8 cellular contexts compared by ENCODE assay signal in genomic region chr16:85614338-85615013, GRCh38. TPM values are rescaled to one million over a fixed set of nuclear protein-coding genes. Genes with fewer than 3 reads are reported as not detected.
DNase-seq lines count a peak whose midpoint lies in the region; ATAC-seq and TF ChIP-seq lines count a peak whose summit lies in the region.

No MANE protein-coding gene starts in this region.

- no peak for TF ChIP-seq CTCF in activated CD8-positive, alpha-beta T cell treated with anti-CD3 and anti-CD28 coated beads for 36 hours (IDR thresholded peaks at IDR 0.05)

- intact Hi-C loops in activated CD8-positive, alpha-beta T cell treated with anti-CD3 and anti-CD28 coated beads for 36 hours (cut with micrococcal nuclease): loop anchor here (5.0 kb wide), 1 partner anchor 192 kb away; no protein-coding TSS in a partner anchor

- WGBS in thymus: 27% methylated on average over 41 of the region's 41 CpGs

- no peaks in the 10 kb centered on the region for H3K27me3 Mint-ChIP-seq in activated CD8-positive, alpha-beta T cell treated with anti-CD3 and anti-CD28 coated beads for 36 hours

- H3K9me3 Mint-ChIP-seq in activated CD8-positive, alpha-beta T cell treated with anti-CD3 and anti-CD28 coated beads for 36 hours: no peaks in the 10 kb centered on the region

- H3K4me1 ChIP-seq in iPS-20b (ENCODE audit: insufficient read depth, low read length): peaks cover 21% of the 10 kb centered on the region
- H3K4me1 ChIP-seq in thymus (ENCODE audit: control insufficient read depth, insufficient read depth, low read length): peaks cover 48% of the 10 kb centered on the region

- POLR2A ChIA-PET in activated CD8-positive, alpha-beta T cell treated with anti-CD3 and anti-CD28 coated beads for 36 hours (lab: Charles Lee): interaction anchor here (0.6 to 5.8 kb wide), 5 partner anchors 54 to 170 kb away, joined by 3 to 52 read pairs (median 3); no protein-coding TSS in a partner anchor

- CTCF ChIA-PET in activated CD8-positive, alpha-beta T cell treated with anti-CD3 and anti-CD28 coated beads for 36 hours (lab: Charles Lee): interaction anchor here (1.7 to 5.3 kb wide), 11 partner anchors 12 to 310 kb away, joined by 7 to 95 read pairs (median 26); no protein-coding TSS in a partner anchor

- H3K4me1 Mint-ChIP-seq in activated CD8-positive, alpha-beta T cell treated with anti-CD3 and anti-CD28 coated beads for 36 hours (ENCODE audit: low read depth): peaks cover 53% of the 10 kb centered on the region

- H3K9me3 ChIP-seq in iPS-20b (ENCODE audit: insufficient read depth, low read depth, low read length) (no peaks in the 10 kb centered on the region), thymus (ENCODE audit: control insufficient read depth) (peaks cover 1% of the 10 kb centered on the region)

- no peaks in the 10 kb centered on the region for H3K36me3 Mint-ChIP-seq in activated CD8-positive, alpha-beta T cell treated with anti-CD3 and anti-CD28 coated beads for 36 hours (ENCODE audit: low read depth)

- H3K4me3 ChIP-seq in iPS-20b (ENCODE audit: low read length) (peak overlapping the region; percentile 77), thymus (ENCODE audit: low read length) (peak overlapping the region; percentile 87)

- peaks cover 18% of the 10 kb centered on the region; the same call in 1 of the 2 replicates for H3K27me3 ChIP-seq in iPS-20b (ENCODE audit: insufficient read depth, low read length)
- H3K27me3 ChIP-seq in thymus (ENCODE audit: control insufficient read depth, insufficient read depth): no peaks in the 10 kb centered on the region

- peak; percentile 15 for DNase-seq in activated CD4-positive, alpha-beta T cell treated with anti-CD3 and anti-CD28 coated beads for 48 hours
- no peak for DNase-seq in activated CD4-positive, alpha-beta T cell treated with anti-CD3 and anti-CD28 coated beads, Interleukin-2, amount 50 U/mL, for 4 hours
- DNase-seq in activated CD8-positive, alpha-beta T cell treated with anti-CD3 and anti-CD28 coated beads for 36 hours: no peak
- DNase-seq in NCI-H146 (lab: John Stamatoyannopoulos, UW): no peak
- DNase-seq in SHP77 treated with DMSO at 0.1 percent for 48 hours (lab: John Stamatoyannopoulos, UW): no peak
- no peak for DNase-seq in MV-4-11 (lab: John Stamatoyannopoulos, UW)

- peaks cover 19% of the 10 kb centered on the region for H3K36me3 ChIP-seq in iPS-20b (ENCODE audit: insufficient read depth, low read depth, low read length)
- peaks cover 21% of the 10 kb centered on the region for H3K36me3 ChIP-seq in thymus (ENCODE audit: control insufficient read depth, insufficient read depth)

- no peak for ATAC-seq in activated CD8-positive, alpha-beta T cell treated with anti-CD3 and anti-CD28 coated beads for 36 hours

- H3K27ac ChIP-seq in iPS-20b (ENCODE audit: low read length) (no peak overlapping the region), thymus (ENCODE audit: low read depth) (peak overlapping the region; percentile 84)

- H3K4me3 Mint-ChIP-seq in activated CD8-positive, alpha-beta T cell treated with anti-CD3 and anti-CD28 coated beads for 36 hours: peak overlapping the region; percentile 70

- peak overlapping the region; percentile 61 for H3K27ac Mint-ChIP-seq in activated CD8-positive, alpha-beta T cell treated with anti-CD3 and anti-CD28 coated beads for 36 hours

- peak overlapping the region; percentile 81; the same call in 1 of the 2 replicates for H3K9ac ChIP-seq in iPS-20b (ENCODE audit: low read depth, low read length)

RNA-seq across cellular contexts. Expression of gene GSE1, which starts 1.4 kb away (rescaled TPM):
- total RNA-seq in activated CD8-positive, alpha-beta T cell treated with anti-CD3 and anti-CD28 coated beads for 36 hours: 10 to 100 TPM; 33.6 to 34.5 TPM
- 29.9 TPM for polyA plus RNA-seq in thymus
